Comparison of ENCODE assay signal across 21 cellular contexts in genomic region chr3:47018269-47018611, GRCh38. TPM values are rescaled to one million over a fixed set of nuclear protein-coding genes. Genes with fewer than 3 reads are reported as not detected.
DNase-seq lines count a peak whose midpoint lies in the region; ATAC-seq, FAIRE-seq and TF ChIP-seq lines count a peak whose summit lies in the region.
"Had no signal": no experiment of that assay in that cellular context is flagged by ENCODE, and none has a peak within 500 bp of the region (broad histone marks: within the 10 kb centered on the region; RNA-seq: fewer than 3 reads in every experiment).

No MANE protein-coding gene starts in this region.

- H3K9me3 Mint-ChIP-seq in CD4-positive, alpha-beta T cell: no peaks in the 10 kb centered on the region
- H3K9me3 Mint-ChIP-seq in central memory CD8-positive, alpha-beta T cell: no peaks in the 10 kb centered on the region
- H3K9me3 Mint-ChIP-seq: mesothelial cell of epicardium; stimulated activated naive CD8-positive, alpha-beta T cell treated with anti-CD3 and anti-CD28 coated beads, Interleukin-15, Interleukin-2, amounts not matched to agents 100 ng/mL and 50 ng/mL, for 24 hours had no signal

- H3K4me1 Mint-ChIP-seq in CD4-positive, alpha-beta T cell (ENCODE audit: low read depth): peaks cover 40% of the 10 kb centered on the region
- H3K4me1 Mint-ChIP-seq in central memory CD8-positive, alpha-beta T cell: peaks cover 46% of the 10 kb centered on the region

- DNase-seq in CD4-positive, alpha-beta T cell: no peak
- no peak for DNase-seq in Karpas-422
- DNase-seq in central memory CD8-positive, alpha-beta T cell (ENCODE audit: low spot score in 2 of 2): no peak
- no peak for DNase-seq in gastrocnemius medialis
- DNase-seq in SHP77 (lab: John Stamatoyannopoulos, UW): no peak
- no peak for DNase-seq in GM19239 (ENCODE audit: insufficient read length, low spot score)
- no peak for DNase-seq in dedifferentiated amniotic fluid mesenchymal stem cell (ENCODE audit: extremely low spot score)
- DNase-seq in NCI-H2081 treated with DMSO at 0.1 percent for 48 hours (lab: John Stamatoyannopoulos, UW): no peak
- DNase-seq: activated CD4-positive, alpha-beta T cell treated with anti-CD3 and anti-CD28 coated beads, Interleukin-2, amount 50 U/mL, for 48 hours; activated effector memory CD4-positive, alpha-beta T cell treated with anti-CD3 and anti-CD28 coated beads, Interleukin-2, amount 50 U/mL, for 16 hours; body of pancreas; dermis blood vessel endothelial cell; DMS153; heart left ventricle; NCI-H187 treated with DMSO at 0.1 percent for 48 hours; NCI-H510A treated with DMSO at 0.1 percent for 48 hours; pancreas had no signal

- H3K36me3 Mint-ChIP-seq in CD4-positive, alpha-beta T cell (ENCODE audit: low read depth): peaks cover 77% of the 10 kb centered on the region
- H3K36me3 Mint-ChIP-seq in central memory CD8-positive, alpha-beta T cell (ENCODE audit: insufficient read depth): peaks cover 28% of the 10 kb centered on the region

- H3K4me1 ChIP-seq in Karpas-422 (ENCODE audit: low read length) (peaks cover 65% of the 10 kb centered on the region), gastrocnemius medialis (peaks cover 31 to 68% of the 10 kb centered on the region in 2 donors)

- no peak for ATAC-seq in CD4-positive, alpha-beta T cell (ENCODE audit: poor library complexity)
- no peak for ATAC-seq in central memory CD8-positive, alpha-beta T cell (replicated peaks; ENCODE audit: extremely low read depth, poor library complexity, severe bottlenecking)
- no peak for ATAC-seq in gastrocnemius medialis
- ATAC-seq: body of pancreas, heart left ventricle, pancreas, SK-N-SH treated with all-trans-retinoic acid at 6 μM for 48 hours had no signal

- H3K27me3 Mint-ChIP-seq in CD4-positive, alpha-beta T cell: no peaks in the 10 kb centered on the region
- H3K27me3 Mint-ChIP-seq in central memory CD8-positive, alpha-beta T cell: no peaks in the 10 kb centered on the region
- H3K27me3 Mint-ChIP-seq: stimulated activated naive CD8-positive, alpha-beta T cell treated with anti-CD3 and anti-CD28 coated beads, Interleukin-15, Interleukin-2, amounts not matched to agents 100 ng/mL and 50 ng/mL, for 24 hours had no signal

- CTCF ChIA-PET in CD4-positive, alpha-beta T cell (lab: Charles Lee): no interaction called here

- H3K9me2 ChIP-seq in Karpas-422 (replicated peaks; ENCODE audit: insufficient read depth, low read length): no peaks in the 10 kb centered on the region

- no peaks in the 10 kb centered on the region for H3K9me3 ChIP-seq in CD4-positive, alpha-beta T cell (ENCODE audit: control insufficient read depth, low read length)
- H3K9me3 ChIP-seq in Karpas-422 (ENCODE audit: low read length) (no peaks in the 10 kb centered on the region), gastrocnemius medialis (no peaks in the 10 kb centered on the region)
- H3K9me3 ChIP-seq: body of pancreas, heart left ventricle, pancreas had no signal

- H4K20me1 ChIP-seq in Karpas-422 (ENCODE audit: insufficient read depth, low read depth, low read length): peaks cover 8% of the 10 kb centered on the region; the same call in 1 of the 2 replicates

- POLR2A ChIA-PET in CD4-positive, alpha-beta T cell (lab: Charles Lee): no interaction called here

- H3K4me3 Mint-ChIP-seq in CD4-positive, alpha-beta T cell: no peak overlapping the region
- H3K4me3 Mint-ChIP-seq in central memory CD8-positive, alpha-beta T cell: no peak overlapping the region
- H3K4me3 Mint-ChIP-seq: mesothelial cell of epicardium had no signal

- no peak for FAIRE-seq in GM19239 (lab: Jason Lieb, UNC)
- FAIRE-seq: keratinocyte, pancreas had no signal

- H2AFZ ChIP-seq in Karpas-422 (ENCODE audit: low read length): no peak overlapping the region

- no peaks in the 10 kb centered on the region for H3K27me3 ChIP-seq in CD4-positive, alpha-beta T cell (ENCODE audit: control insufficient read depth, insufficient read depth, low read length)
- H3K27me3 ChIP-seq in Karpas-422 (ENCODE audit: low read length): no peaks in the 10 kb centered on the region
- no peaks in the 10 kb centered on the region for H3K27me3 ChIP-seq in gastrocnemius medialis
- H3K27me3 ChIP-seq: body of pancreas, heart left ventricle, pancreas had no signal

- H3K79me2 ChIP-seq in Karpas-422 (ENCODE audit: low read length): peaks cover 23% of the 10 kb centered on the region

- H3K4me3 ChIP-seq in Karpas-422 (ENCODE audit: low read length) (no peak overlapping the region), gastrocnemius medialis (no peak overlapping the region)
- H3K4me3 ChIP-seq: body of pancreas, heart left ventricle, pancreas had no signal

- H3K27ac ChIP-seq in CD4-positive, alpha-beta T cell (ENCODE audit: low read depth, low read length): no peak overlapping the region
- peak overlapping the region; percentile 78 for H3K27ac ChIP-seq in Karpas-422 (ENCODE audit: low read length)
- peak overlapping the region; percentile 39 to 88 (median 66) for H3K27ac ChIP-seq in gastrocnemius medialis
- H3K27ac ChIP-seq: pancreas had no signal

- H3K36me3 ChIP-seq in Karpas-422 (ENCODE audit: insufficient read depth, low read length) (peaks cover 14% of the 10 kb centered on the region), gastrocnemius medialis (peaks cover 0 to 24% of the 10 kb centered on the region in 2 donors)

- peak overlapping the region; percentile 75 for H3K27ac Mint-ChIP-seq in CD4-positive, alpha-beta T cell
- H3K27ac Mint-ChIP-seq in central memory CD8-positive, alpha-beta T cell (ENCODE audit: low read depth): peak overlapping the region; percentile 73

- no peak overlapping the region for H3K4me2 ChIP-seq in Karpas-422 (ENCODE audit: low read depth, low read length, poor library complexity, severe bottlenecking)

- no peak for TF ChIP-seq POLR2A in gastrocnemius medialis (IDR thresholded peaks at IDR 0.05)

- intact Hi-C loops in CD4-positive, alpha-beta T cell (cut with DNase I, micrococcal nuclease): no loop called here
- intact Hi-C loops in gastrocnemius medialis (cut with DNase I; ENCODE audit: low total_unique reads): loop anchor here (5.0 kb wide), 1 partner anchor 86 kb away; no protein-coding TSS in a partner anchor

- TF ChIP-seq CTCF in CD4-positive, alpha-beta T cell (IDR thresholded peaks at IDR 0.05): no peak
- no peak for TF ChIP-seq CTCF in gastrocnemius medialis (IDR thresholded peaks at IDR 0.05 in 4 of 5, conservative IDR thresholded peaks at IDR 0.05 in 1 of 5)

- peak overlapping the region; percentile 45; the same call in 1 of the 2 replicates for H3K9ac ChIP-seq in Karpas-422 (ENCODE audit: low read length)

- in situ Hi-C loops in gastrocnemius medialis (cut with MboI; ENCODE audit: low sequenced_read_pairs in 4 of 4): loop anchor here in 1 of 4 donors (25.0 kb wide), 1 partner anchor 331 kb away; the partner anchor contains the start of gene ALS2CL

RNA-seq across cellular contexts. Expression of gene NBEAL2, which starts 38.8 kb away (rescaled TPM):
- total RNA-seq in CD4-positive, alpha-beta T cell: 100 to 1,000 TPM; 163 to 170 TPM
- 60.5 and 133 TPM in 2 replicates for total RNA-seq in Karpas-422 (2014; rRNA removed; shearing (Covaris generic); ENCODE audit: low replicate concordance)
- 1 to 10 TPM; 4.1 to 8.7 (median 7.5) TPM for total RNA-seq in gastrocnemius medialis

RNA-seq across cellular contexts. Expression of gene CCDC12, which starts 41.7 kb away (rescaled TPM):
- 10 to 100 TPM; 57.5 to 59.5 TPM for total RNA-seq in CD4-positive, alpha-beta T cell
- 40.2 and 83.5 TPM in 2 replicates for total RNA-seq in Karpas-422 (2014; rRNA removed; shearing (Covaris generic); ENCODE audit: low replicate concordance)
- 10 to 100 TPM; 24.6 to 32.0 (median 29.0) TPM for total RNA-seq in gastrocnemius medialis
